13 cellular contexts compared by ENCODE assay signal in genomic region chr11:356610-357009, GRCh38. TPM values are rescaled to one million over a fixed set of nuclear protein-coding genes. Genes with fewer than 3 reads are reported as not detected.
DNase-seq lines count a peak whose midpoint lies in the region; ATAC-seq, FAIRE-seq and TF ChIP-seq lines count a peak whose summit lies in the region.
"Had no signal": no experiment of that assay in that cellular context is flagged by ENCODE, and none has a peak within 500 bp of the region (broad histone marks: within the 10 kb centered on the region; RNA-seq: fewer than 3 reads in every experiment).

No MANE protein-coding gene starts in this region.

- ATAC-seq in sciatic nerve: no peak
- no peak for ATAC-seq in HG03025 (IDR thresholded peaks at IDR 0.05; ENCODE audit: low FRiP score, unreplicated experiment)

- no peak for TF ChIP-seq RAD21 in H1 (IDR thresholded peaks at IDR 0.05 in 1 of 2, conservative IDR thresholded peaks at IDR 0.05 in 1 of 2; ENCODE audit: low read depth in 2 of 2, low read length in 2 of 2)

- H4K5ac ChIP-seq in H1 (ENCODE audit: insufficient read length, low read depth, low read length): no peak overlapping the region

- H2BK12ac ChIP-seq in H1 (ENCODE audit: low read depth, low read length): 0 out of 2 replicates have a peak overlapping the region, but pooled peaks have one; percentile 2

- peaks cover 6% of the 10 kb centered on the region for H3K9me3 Mint-ChIP-seq in activated naive CD4-positive, alpha-beta T cell treated with anti-CD3 and anti-CD28 coated beads, Interleukin-2, amount 10 ng/mL, durations not matched to agents 7 days and 5 days
- H3K9me3 Mint-ChIP-seq: CD8-positive, alpha-beta T cell had no signal

- TF ChIP-seq EP300 in H1 (IDR thresholded peaks at IDR 0.05; ENCODE audit: borderline replicate concordance in 1 of 2, low read depth in 2 of 2, low read length in 2 of 2): no peak

- peak overlapping the region; percentile 89 for H2BK5ac ChIP-seq in H1 (ENCODE audit: low read depth, low read length)

- peaks cover 13 to 30% of the 10 kb centered on the region in 2 experiments for H3K9me3 ChIP-seq in H1 (ENCODE audit: insufficient read depth in 2 of 2, low read depth in 1 of 2, low read length in 1 of 2)

- H3K4me3 ChIP-seq in H1 (ENCODE audit: extremely low read depth in 1 of 4, insufficient read depth in 2 of 4, low read depth in 3 of 4, low read length in 4 of 4): no peak overlapping the region

- no peak overlapping the region for H2AFZ ChIP-seq in H1 (ENCODE audit: low read length)
- H2AFZ ChIP-seq: GM23338, PC-9 had no signal

- H3K23ac ChIP-seq in H1 (ENCODE audit: insufficient read length): no peak overlapping the region

- TF ChIP-seq CTCF in H1 (IDR thresholded peaks at IDR 0.05; ENCODE audit: control extremely low read depth in 1 of 3, insufficient read depth in 1 of 3, low read depth in 1 of 3, low read length in 3 of 3): no peak

- peaks cover 33% of the 10 kb centered on the region for H3K4me1 Mint-ChIP-seq in activated naive CD4-positive, alpha-beta T cell treated with anti-CD3 and anti-CD28 coated beads, Interleukin-2, amount 10 ng/mL, durations not matched to agents 7 days and 5 days

- no peak overlapping the region for H3K27ac Mint-ChIP-seq in activated naive CD4-positive, alpha-beta T cell treated with anti-CD3 and anti-CD28 coated beads, Interleukin-2, amount 10 ng/mL, durations not matched to agents 7 days and 5 days
- H3K27ac Mint-ChIP-seq: CD8-positive, alpha-beta T cell; GM23338 had no signal

- H3K27ac ChIP-seq in H1 (ENCODE audit: low read depth, low read length): no peak overlapping the region
- H3K27ac ChIP-seq: PC-9 had no signal

- no peak overlapping the region for H2BK20ac ChIP-seq in H1 (ENCODE audit: low read length)

- peak overlapping the region in 1 of 4 experiments; percentile 39; a peak in 1 of 7 replicates for H3K9ac ChIP-seq in H1 (replicated peaks in 1 of 4; ENCODE audit: extremely low read depth in 1 of 4, low read depth in 3 of 4, low read length in 3 of 4)

- CTCF ChIA-PET in activated naive CD4-positive, alpha-beta T cell treated with anti-CD3 and anti-CD28 coated beads, Interleukin-2, amount 10 ng/mL, durations not matched to agents 7 days and 5 days (lab: Charles Lee): interaction anchor here (2.5 kb wide), 1 partner anchor 50 kb away, joined by 16 read pairs; no protein-coding TSS in a partner anchor
- CTCF ChIA-PET in H1 (lab: Charles Lee; ENCODE audit: partially characterized antibody): interaction anchor here (1.6 to 2.3 kb wide), 5 partner anchors 7 to 105 kb away, joined by 8 to 22 read pairs (median 13); no protein-coding TSS in a partner anchor

- POLR2A ChIA-PET in H1 (lab: Charles Lee; ENCODE audit: partially characterized antibody): interaction anchor here (0.6 to 3.4 kb wide), 9 partner anchors 16 to 150 kb away, joined by 3 to 24 read pairs (median 4); partner anchors contain the start of genes BET1L, IFITM2, PSMD13 and RIC8A

- FAIRE-seq in H1 (lab: Jason Lieb, UNC): no peak

- DNase-seq in activated naive CD4-positive, alpha-beta T cell treated with anti-CD3 and anti-CD28 coated beads, Interleukin-2, amount 10 ng/mL, durations not matched to agents 7 days and 5 days: peak; percentile 2
- DNase-seq in activated naive CD4-positive, alpha-beta T cell treated with Interleukin-2 at 50 U/mL for 16 hours: no peak
- DNase-seq in H1 (ENCODE audit: low read depth in 1 of 2, low spot score in 2 of 2) (no peak), sciatic nerve (ENCODE audit: low spot score) (peak; percentile 32), NCI-H510A (lab: John Stamatoyannopoulos, UW) (no peak)
- DNase-seq: MM.1S, NCI-H1092, NCI-H1436, RPMI8226 had no signal

- peak overlapping the region; percentile 69 for H2BK120ac ChIP-seq in H1 (replicated peaks; ENCODE audit: low read depth, low read length)

- H3K56ac ChIP-seq in H1 (replicated peaks; ENCODE audit: insufficient read length, low read depth, low read length): peak overlapping the region; percentile 89

- H3K36me3 ChIP-seq in H1 (ENCODE audit: control insufficient read depth in 2 of 4, insufficient read depth in 4 of 4, low read length in 3 of 4): peaks cover 0 to 13% (median 0%) of the 10 kb centered on the region in 4 experiments; a peak in 1 of 8 replicates

- no peak for TF ChIP-seq POLR2A in H1 (IDR thresholded peaks at IDR 0.05; ENCODE audit: control extremely low read depth in 1 of 2, low read depth in 2 of 2, low read length in 2 of 2)

- H3K27me3 Mint-ChIP-seq in activated naive CD4-positive, alpha-beta T cell treated with anti-CD3 and anti-CD28 coated beads, Interleukin-2, amount 10 ng/mL, durations not matched to agents 7 days and 5 days: peaks cover 29% of the 10 kb centered on the region

- peaks cover 1% of the 10 kb centered on the region for H3K36me3 Mint-ChIP-seq in activated naive CD4-positive, alpha-beta T cell treated with anti-CD3 and anti-CD28 coated beads, Interleukin-2, amount 10 ng/mL, durations not matched to agents 7 days and 5 days
- H3K36me3 Mint-ChIP-seq: CD8-positive, alpha-beta T cell had no signal

- no peak overlapping the region for H3K18ac ChIP-seq in H1 (ENCODE audit: extremely low read depth, low read length)

- peaks cover 4 to 8% (median 6%) of the 10 kb centered on the region in 4 experiments for H3K4me1 ChIP-seq in H1 (replicated peaks in 1 of 4; ENCODE audit: control insufficient read depth in 3 of 4, insufficient read depth in 4 of 4, low read length in 3 of 4)

- peak overlapping the region; percentile 27 for H3K4ac ChIP-seq in H1 (replicated peaks; ENCODE audit: insufficient read length, low read depth, low read length)

- H3K4me3 Mint-ChIP-seq in activated naive CD4-positive, alpha-beta T cell treated with anti-CD3 and anti-CD28 coated beads, Interleukin-2, amount 10 ng/mL, durations not matched to agents 7 days and 5 days: no peak overlapping the region
- H3K4me3 Mint-ChIP-seq: CD8-positive, alpha-beta T cell; GM23338 had no signal

- H3K79me2 ChIP-seq in H1 (ENCODE audit: control insufficient read depth in 1 of 2, insufficient read depth in 2 of 2, low read length in 2 of 2): peaks cover 0 to 6% of the 10 kb centered on the region in 2 experiments; a peak in 1 of 4 replicates

- H3K4me2 ChIP-seq in H1 (ENCODE audit: insufficient read depth in 1 of 2, low read depth in 2 of 2, low read length in 2 of 2): peak overlapping the region in 1 of 2 experiments; percentile 71; a peak in 1 of 4 replicates

- no peak overlapping the region for H4K8ac ChIP-seq in H1 (ENCODE audit: extremely low read depth, insufficient read depth, low read length)

- peak overlapping the region; percentile 87 for H4K91ac ChIP-seq in H1 (replicated peaks; ENCODE audit: insufficient read length, low read length)

- H3K23me2 ChIP-seq in H1 (ENCODE audit: low read depth, low read length): peaks cover 20% of the 10 kb centered on the region

- no peaks in the 10 kb centered on the region; a peak in 1 of 7 replicates for H3K27me3 ChIP-seq in H1 (replicated peaks in 1 of 4; ENCODE audit: control insufficient read depth in 3 of 4, extremely low read depth in 1 of 4, insufficient read depth in 3 of 4, low read length in 3 of 4)

- H4K20me1 ChIP-seq in H1 (replicated peaks in 1 of 2; ENCODE audit: control insufficient read depth in 1 of 2, insufficient read depth in 2 of 2, low read length in 2 of 2): peaks cover 0 to 16% of the 10 kb centered on the region in 2 experiments

- WGBS in H1 (ENCODE audit: extremely low coverage in 1 of 2, insufficient coverage in 1 of 2, insufficient read length in 1 of 2, insufficient replicate concordance in 2 of 2, low coverage in 1 of 2, low lambda C conversion rate in 2 of 2, missing lambda C conversion rate in 1 of 2), 2 experiments: 91% methylated on average over 6 of the region's 6 CpGs; no CpG with 5 or more reads in 1 of the 2 experiments

- peak overlapping the region; percentile 99 for H2AK5ac ChIP-seq in H1 (ENCODE audit: low read depth, low read length)

- intact Hi-C loops in sciatic nerve (cut with DNase I): no loop called here

- H2BK15ac ChIP-seq in H1 (ENCODE audit: low read length): peak overlapping the region; percentile 12; the same call in 1 of the 2 replicates

- peaks cover 3% of the 10 kb centered on the region; the same call in 1 of the 2 replicates for H3K79me1 ChIP-seq in H1 (ENCODE audit: low read depth, low read length)

- H3K14ac ChIP-seq in H1 (ENCODE audit: insufficient read length): no peak overlapping the region

RNA-seq across cellular contexts. Expression of gene B4GALNT4, which starts 12.7 kb away (rescaled TPM):
- 76.3 and 89.0 TPM in 2 replicates for total RNA-seq in H1 (2021; fragmentation: NEBNext Ultra II Directional; extraction: Animal tissue kit (Norgen Biotek cat#: 25700))
- 40.9 and 69.4 TPM in 2 replicates for polyA plus RNA-seq in H1 (2011; rRNA removed)
- polyA plus RNA-seq in H1 (2011; cell fraction: cytosol; rRNA removed): 62.2 TPM
- polyA plus RNA-seq in H1 (2011; cell fraction: nucleus; rRNA removed): 329 TPM
- polyA plus RNA-seq in H1 (2012, experiment 1 of 2): 55.4 to 118 TPM (median 90.1 TPM) in 4 replicates
- 69.9 TPM for polyA plus RNA-seq in H1 (2012, experiment 2 of 2)
- polyA plus RNA-seq in H1 (2013, experiment 1 of 2): 55.2 TPM
- polyA plus RNA-seq in H1 (2013, experiment 2 of 2): 48.0 TPM
- 6.4 and 7.0 TPM in 2 replicates for polyA minus RNA-seq in H1 (2011; rRNA and poly(A)+ RNA removed)
- 19.7 TPM for polyA minus RNA-seq in H1 (2011; cell fraction: cytosol; rRNA and poly(A)+ RNA removed)
- 37.0 TPM for polyA minus RNA-seq in H1 (2011; cell fraction: nucleus; rRNA and poly(A)+ RNA removed)
- total RNA-seq in sciatic nerve: 32.2 TPM

RNA-seq across cellular contexts. Expression of gene IFITM3, which starts 36.0 kb away (rescaled TPM):
- 230 and 238 TPM in 2 replicates for total RNA-seq in H1 (2021; fragmentation: NEBNext Ultra II Directional; extraction: Animal tissue kit (Norgen Biotek cat#: 25700))
- polyA plus RNA-seq in H1 (2011; rRNA removed): 666 and 779 TPM in 2 replicates
- 365 TPM for polyA plus RNA-seq in H1 (2011; cell fraction: cytosol; rRNA removed)
- polyA plus RNA-seq in H1 (2011; cell fraction: nucleus; rRNA removed): 320 TPM
- polyA plus RNA-seq in H1 (2012, experiment 1 of 2): 512 to 625 TPM (median 570 TPM) in 4 replicates
- polyA plus RNA-seq in H1 (2012, experiment 2 of 2): 529 TPM
- polyA plus RNA-seq in H1 (2013, experiment 1 of 2): 497 TPM
- 568 TPM for polyA plus RNA-seq in H1 (2013, experiment 2 of 2)
- polyA minus RNA-seq in H1 (2011; rRNA and poly(A)+ RNA removed): 133 and 217 TPM in 2 replicates
- polyA minus RNA-seq in H1 (2011; cell fraction: cytosol; rRNA and poly(A)+ RNA removed): 219 TPM
- 99.5 TPM for polyA minus RNA-seq in H1 (2011; cell fraction: nucleus; rRNA and poly(A)+ RNA removed)
- total RNA-seq in sciatic nerve: 1,044 TPM

RNA-seq across cellular contexts. Expression of gene PKP3, which starts 37.4 kb away (rescaled TPM):
- total RNA-seq in H1 (2021; fragmentation: NEBNext Ultra II Directional; extraction: Animal tissue kit (Norgen Biotek cat#: 25700)): 28.5 and 28.7 TPM in 2 replicates
- polyA plus RNA-seq in H1 (2011; rRNA removed): 16.7 and 28.0 TPM in 2 replicates
- polyA plus RNA-seq in H1 (2011; cell fraction: cytosol; rRNA removed): 25.0 TPM
- polyA plus RNA-seq in H1 (2011; cell fraction: nucleus; rRNA removed): 35.4 TPM
- 10.9 to 22.0 TPM (median 18.8 TPM) in 4 replicates for polyA plus RNA-seq in H1 (2012, experiment 1 of 2)
- 14.5 TPM for polyA plus RNA-seq in H1 (2012, experiment 2 of 2)
- polyA plus RNA-seq in H1 (2013, experiment 1 of 2): 11.0 TPM
- 12.3 TPM for polyA plus RNA-seq in H1 (2013, experiment 2 of 2)
- polyA minus RNA-seq in H1 (2011; rRNA and poly(A)+ RNA removed): 11.3 and 13.9 TPM in 2 replicates
- 33.5 TPM for polyA minus RNA-seq in H1 (2011; cell fraction: cytosol; rRNA and poly(A)+ RNA removed)
- 11.1 TPM for polyA minus RNA-seq in H1 (2011; cell fraction: nucleus; rRNA and poly(A)+ RNA removed)
- 0.49 TPM for total RNA-seq in sciatic nerve

RNA-seq across cellular contexts. Expression of gene IFITM1, which starts 42.8 kb away (rescaled TPM):
- 394 and 417 TPM in 2 replicates for total RNA-seq in H1 (2021; fragmentation: NEBNext Ultra II Directional; extraction: Animal tissue kit (Norgen Biotek cat#: 25700))
- 1,464 and 1,887 TPM in 2 replicates for polyA plus RNA-seq in H1 (2011; rRNA removed)
- polyA plus RNA-seq in H1 (2011; cell fraction: cytosol; rRNA removed): 1,079 TPM
- polyA plus RNA-seq in H1 (2011; cell fraction: nucleus; rRNA removed): 974 TPM
- polyA plus RNA-seq in H1 (2012, experiment 1 of 2): 247 to 559 TPM (median 446 TPM) in 4 replicates
- polyA plus RNA-seq in H1 (2012, experiment 2 of 2): 534 TPM
- polyA plus RNA-seq in H1 (2013, experiment 1 of 2): 788 TPM
- polyA plus RNA-seq in H1 (2013, experiment 2 of 2): 902 TPM
- 336 and 605 TPM in 2 replicates for polyA minus RNA-seq in H1 (2011; rRNA and poly(A)+ RNA removed)
- polyA minus RNA-seq in H1 (2011; cell fraction: cytosol; rRNA and poly(A)+ RNA removed): 285 TPM
- polyA minus RNA-seq in H1 (2011; cell fraction: nucleus; rRNA and poly(A)+ RNA removed): 204 TPM
- 344 TPM for total RNA-seq in sciatic nerve

RNA-seq across cellular contexts. Expression of gene IFITM2, which starts 49.0 kb away (rescaled TPM):
- 363 and 399 TPM in 2 replicates for total RNA-seq in H1 (2021; fragmentation: NEBNext Ultra II Directional; extraction: Animal tissue kit (Norgen Biotek cat#: 25700))
- polyA plus RNA-seq in H1 (2011; rRNA removed): 764 and 902 TPM in 2 replicates
- polyA plus RNA-seq in H1 (2011; cell fraction: cytosol; rRNA removed): 381 TPM
- 326 TPM for polyA plus RNA-seq in H1 (2011; cell fraction: nucleus; rRNA removed)
- 487 to 716 TPM (median 624 TPM) in 4 replicates for polyA plus RNA-seq in H1 (2012, experiment 1 of 2)
- 666 TPM for polyA plus RNA-seq in H1 (2012, experiment 2 of 2)
- 1,170 TPM for polyA plus RNA-seq in H1 (2013, experiment 1 of 2)
- 1,490 TPM for polyA plus RNA-seq in H1 (2013, experiment 2 of 2)
- 220 and 246 TPM in 2 replicates for polyA minus RNA-seq in H1 (2011; rRNA and poly(A)+ RNA removed)
- 86.5 TPM for polyA minus RNA-seq in H1 (2011; cell fraction: cytosol; rRNA and poly(A)+ RNA removed)
- polyA minus RNA-seq in H1 (2011; cell fraction: nucleus; rRNA and poly(A)+ RNA removed): 58.9 TPM
- 853 TPM for total RNA-seq in sciatic nerve

Comparison
In these comparisons a context has a peak if more than half of its experiments do, and no peak if none do; other contexts are left out.
1. DNase-seq: peak in activated naive CD4-positive, alpha-beta T cell treated with anti-CD3 and anti-CD28 coated beads, Interleukin-2, amount 10 ng/mL, durations not matched to agents 7 days and 5 days (single experiment) and sciatic nerve (single experiment); none in activated naive CD4-positive, alpha-beta T cell treated with Interleukin-2 at 50 U/mL for 16 hours (single experiment), H1 (0 of 2) and NCI-H510A (single experiment).
2. RNA of gene PKP3, which starts 37.4 kb away (total RNA-seq): 28.5 to 28.7 TPM in H1; 0.49 TPM in sciatic nerve (single experiment); every median in the first group is over 10 times any median in the second.